In genomic region chr7:155921804-155922506, GRCh38 we compare ENCODE assay signal across 16 cellular contexts.
A peak's percentile ranks its signal among the peaks of the same experiment; 100 is the strongest.
DNase-seq lines count a peak whose midpoint lies in the region; ATAC-seq and TF ChIP-seq lines count a peak whose summit lies in the region.
"Had no signal": no experiment of that assay in that cellular context is flagged by ENCODE, and none has a peak within 500 bp of the region (broad histone marks: within the 10 kb centered on the region; RNA-seq: fewer than 3 reads in every experiment).

No MANE protein-coding gene starts in this region.

- peak; percentile 8 for DNase-seq in HPDE6-E6E7 (ENCODE audit: extremely low spot score)
- peak; percentile 19 for DNase-seq in WTC11 (ENCODE audit: low spot score)
- DNase-seq in left kidney (ENCODE audit: low read depth, low spot score): peak; percentile 77
- no peak for DNase-seq in smooth muscle cell (lab: John Stamatoyannopoulos, UW; ENCODE audit: unreplicated experiment)
- no peak for DNase-seq in activated T-cell treated with anti-CD3 and anti-CD28 coated beads for 4 hours
- no peak for DNase-seq in central memory CD4-positive, alpha-beta T cell
- no peak for DNase-seq in activated CD4-positive, alpha-beta T cell treated with anti-CD3 and anti-CD28 coated beads, Interleukin-2, amount 10 ng/mL, durations not matched to agents 7 days and 5 days
- DNase-seq: GDM1; GOT3; Karpas-422; NCI-H187; stimulated activated naive B cell treated with anti-CD40 and anti-IgM and Interleukin-4, amounts not matched to agents 10 μg/mL and 1 μg/mL and 100 μg/mL, for 72 hours; WERI-Rb-1 had no signal

- H3K4me3 ChIP-seq in smooth muscle cell: no peak overlapping the region
- H3K4me3 ChIP-seq: BLaER1 treated with 17β-estradiol and CSF1 and Interleukin-3, amounts not matched to agents 10 nM and 100 nM; coronary artery had no signal

- no peak overlapping the region for H3K4me2 ChIP-seq in smooth muscle cell
- H3K4me2 ChIP-seq: BLaER1 treated with 17β-estradiol and CSF1 and Interleukin-3, amounts not matched to agents 10 nM and 100 nM had no signal

- ATAC-seq in WTC11 (peak; percentile 50), GM18858 (IDR thresholded peaks at IDR 0.05; ENCODE audit: unreplicated experiment) (no peak)
- ATAC-seq: stimulated activated naive B cell treated with anti-CD40 and anti-IgM and Interleukin-4, amounts not matched to agents 10 μg/mL and 1 μg/mL and 100 μg/mL, for 72 hours had no signal

- H2AFZ ChIP-seq in smooth muscle cell (ENCODE audit: low read depth): no peak overlapping the region

- no peak overlapping the region for H3K9ac ChIP-seq in smooth muscle cell (ENCODE audit: low read depth)
- H3K9ac ChIP-seq: BLaER1 treated with 17β-estradiol and CSF1 and Interleukin-3, amounts not matched to agents 10 nM and 100 nM had no signal

- H3K4me1 ChIP-seq in smooth muscle cell (ENCODE audit: low read depth): no peaks in the 10 kb centered on the region
- H3K4me1 ChIP-seq: BLaER1 treated with 17β-estradiol and CSF1 and Interleukin-3, amounts not matched to agents 10 nM and 100 nM had no signal

- TF ChIP-seq CTCF in WTC11 (IDR thresholded peaks at IDR 0.05) (no peak), smooth muscle cell (IDR thresholded peaks at IDR 0.05; ENCODE audit: borderline replicate concordance, insufficient read depth, poor library complexity, severe bottlenecking) (no peak)

- peaks cover 4% of the 10 kb centered on the region for H3K27me3 Mint-ChIP-seq in WTC11 (ENCODE audit: low read depth)
- H3K27me3 Mint-ChIP-seq in activated CD4-positive, alpha-beta T cell treated with anti-CD3 and anti-CD28 coated beads, Interleukin-2, amount 10 ng/mL, durations not matched to agents 7 days and 5 days: no peaks in the 10 kb centered on the region

- H3K27ac Mint-ChIP-seq in WTC11: no peak overlapping the region
- H3K27ac Mint-ChIP-seq in activated CD4-positive, alpha-beta T cell treated with anti-CD3 and anti-CD28 coated beads, Interleukin-2, amount 10 ng/mL, durations not matched to agents 7 days and 5 days: no peak overlapping the region
- H3K27ac Mint-ChIP-seq: stimulated activated naive B cell treated with anti-CD40 and anti-IgM and Interleukin-4, amounts not matched to agents 10 μg/mL and 1 μg/mL and 100 μg/mL, for 72 hours had no signal

- no peaks in the 10 kb centered on the region for H4K20me1 ChIP-seq in smooth muscle cell (ENCODE audit: low read depth)
- H4K20me1 ChIP-seq: BLaER1 treated with 17β-estradiol and CSF1 and Interleukin-3, amounts not matched to agents 10 nM and 100 nM had no signal

- H3K36me3 ChIP-seq in smooth muscle cell (ENCODE audit: low read depth): no peaks in the 10 kb centered on the region
- H3K36me3 ChIP-seq: BLaER1 treated with 17β-estradiol and CSF1 and Interleukin-3, amounts not matched to agents 10 nM and 100 nM; WERI-Rb-1 had no signal

- 59% methylated on average over 28 of the region's 29 CpGs for WGBS in smooth muscle cell (ENCODE audit: low lambda C conversion rate)

- H3K4me3 Mint-ChIP-seq in WTC11: no peak overlapping the region
- no peak overlapping the region for H3K4me3 Mint-ChIP-seq in activated CD4-positive, alpha-beta T cell treated with anti-CD3 and anti-CD28 coated beads, Interleukin-2, amount 10 ng/mL, durations not matched to agents 7 days and 5 days
- H3K4me3 Mint-ChIP-seq: stimulated activated naive B cell treated with anti-CD40 and anti-IgM and Interleukin-4, amounts not matched to agents 10 μg/mL and 1 μg/mL and 100 μg/mL, for 72 hours had no signal

- H3K79me2 ChIP-seq in smooth muscle cell (ENCODE audit: low read depth): no peaks in the 10 kb centered on the region

- H3K4me1 Mint-ChIP-seq in WTC11: 0 out of 2 replicates have a peak, but pooled peaks cover 8% of the 10 kb centered on the region
- H3K4me1 Mint-ChIP-seq in activated CD4-positive, alpha-beta T cell treated with anti-CD3 and anti-CD28 coated beads, Interleukin-2, amount 10 ng/mL, durations not matched to agents 7 days and 5 days: no peaks in the 10 kb centered on the region
- H3K4me1 Mint-ChIP-seq: stimulated activated naive B cell treated with anti-CD40 and anti-IgM and Interleukin-4, amounts not matched to agents 10 μg/mL and 1 μg/mL and 100 μg/mL, for 72 hours had no signal

- peaks cover 50% of the 10 kb centered on the region for H3K9me3 Mint-ChIP-seq in WTC11
- H3K9me3 Mint-ChIP-seq in activated CD4-positive, alpha-beta T cell treated with anti-CD3 and anti-CD28 coated beads, Interleukin-2, amount 10 ng/mL, durations not matched to agents 7 days and 5 days: peaks cover 3% of the 10 kb centered on the region

- POLR2A ChIA-PET in WTC11 (lab: Charles Lee): no interaction called here
- POLR2A ChIA-PET in activated CD4-positive, alpha-beta T cell treated with anti-CD3 and anti-CD28 coated beads, Interleukin-2, amount 10 ng/mL, durations not matched to agents 7 days and 5 days (lab: Charles Lee): no interaction called here

- peaks cover 29% of the 10 kb centered on the region for H3K36me3 Mint-ChIP-seq in WTC11
- no peaks in the 10 kb centered on the region for H3K36me3 Mint-ChIP-seq in activated CD4-positive, alpha-beta T cell treated with anti-CD3 and anti-CD28 coated beads, Interleukin-2, amount 10 ng/mL, durations not matched to agents 7 days and 5 days (ENCODE audit: low read depth)
- H3K36me3 Mint-ChIP-seq: stimulated activated naive B cell treated with anti-CD40 and anti-IgM and Interleukin-4, amounts not matched to agents 10 μg/mL and 1 μg/mL and 100 μg/mL, for 72 hours had no signal

- H3K27me3 ChIP-seq in smooth muscle cell (ENCODE audit: low read depth): no peaks in the 10 kb centered on the region
- H3K27me3 ChIP-seq: BLaER1 treated with 17β-estradiol and CSF1 and Interleukin-3, amounts not matched to agents 10 nM and 100 nM had no signal

- peak overlapping the region; percentile 56 for H3K27ac ChIP-seq in smooth muscle cell (ENCODE audit: low read depth)
- H3K27ac ChIP-seq: BLaER1 treated with 17β-estradiol and CSF1 and Interleukin-3, amounts not matched to agents 10 nM and 100 nM; coronary artery; WERI-Rb-1 had no signal

- CTCF ChIA-PET in WTC11 (lab: Charles Lee): no interaction called here
- CTCF ChIA-PET in activated CD4-positive, alpha-beta T cell treated with anti-CD3 and anti-CD28 coated beads, Interleukin-2, amount 10 ng/mL, durations not matched to agents 7 days and 5 days (lab: Charles Lee): no interaction called here

- no peaks in the 10 kb centered on the region for H3K9me3 ChIP-seq in smooth muscle cell (replicated peaks; ENCODE audit: low read depth)
- H3K9me3 ChIP-seq: BLaER1 treated with 17β-estradiol and CSF1 and Interleukin-3, amounts not matched to agents 10 nM and 100 nM had no signal

- no peaks in the 10 kb centered on the region for H3F3A ChIP-seq in smooth muscle cell (ENCODE audit: low read depth)

TF ChIP-seq in WTC11, 78 proteins besides CTCF, POLR2A, EP300 and RAD21:
- TF ChIP-seq FOXK1 (CRISPR knock-in tag; IDR thresholded peaks at IDR 0.05): no peak
- TF ChIP-seq ZNF396 (CRISPR knock-in tag; IDR thresholded peaks at IDR 0.05; ENCODE audit: borderline replicate concordance): no peak
- TF ChIP-seq, protein P1, sequence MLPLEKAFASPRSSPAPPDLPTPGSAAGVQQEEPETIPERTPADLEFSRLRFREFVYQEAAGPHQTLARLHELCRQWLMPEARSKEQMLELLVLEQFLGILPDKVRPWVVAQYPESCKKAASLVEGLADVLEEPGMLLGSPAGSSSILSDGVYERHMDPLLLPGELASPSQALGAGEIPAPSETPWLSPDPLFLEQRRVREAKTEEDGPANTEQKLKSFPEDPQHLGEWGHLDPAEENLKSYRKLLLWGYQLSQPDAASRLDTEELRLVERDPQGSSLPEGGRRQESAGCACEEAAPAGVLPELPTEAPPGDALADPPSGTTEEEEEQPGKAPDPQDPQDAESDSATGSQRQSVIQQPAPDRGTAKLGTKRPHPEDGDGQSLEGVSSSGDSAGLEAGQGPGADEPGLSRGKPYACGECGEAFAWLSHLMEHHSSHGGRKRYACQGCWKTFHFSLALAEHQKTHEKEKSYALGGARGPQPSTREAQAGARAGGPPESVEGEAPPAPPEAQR (CRISPR knock-in tag; IDR thresholded peaks at IDR 0.05): no peak
- no peak for TF ChIP-seq E2F1 (CRISPR knock-in tag; IDR thresholded peaks at IDR 0.05)
- TF ChIP-seq ZNF138 (CRISPR knock-in tag; conservative IDR thresholded peaks at IDR 0.05): no peak
- no peak for TF ChIP-seq GRHL2 (CRISPR knock-in tag; IDR thresholded peaks at IDR 0.05; ENCODE audit: insufficient replicate concordance, severe bottlenecking)
- peak; percentile 74 for TF ChIP-seq ZNF423 (CRISPR knock-in tag; IDR thresholded peaks at IDR 0.05)

Comparison
In these comparisons a context has a peak if more than half of its experiments do, and no peak if none do; other contexts are left out.
1. DNase-seq: peak in HPDE6-E6E7 (single experiment), WTC11 (single experiment) and left kidney (single experiment); none in smooth muscle cell (single experiment), activated T-cell treated with anti-CD3 and anti-CD28 coated beads for 4 hours (single experiment), central memory CD4-positive, alpha-beta T cell (single experiment) and activated CD4-positive, alpha-beta T cell treated with anti-CD3 and anti-CD28 coated beads, Interleukin-2, amount 10 ng/mL, durations not matched to agents 7 days and 5 days (single experiment).